Comparison of ENCODE assay signal across 8 cellular contexts in genomic region chr10:110681023-110681681, GRCh38. TPM values are rescaled to one million over a fixed set of nuclear protein-coding genes. Genes with fewer than 3 reads are reported as not detected.
DNase-seq lines count a peak whose midpoint lies in the region; ATAC-seq, FAIRE-seq and TF ChIP-seq lines count a peak whose summit lies in the region.

No MANE protein-coding gene starts in this region.

- no peak overlapping the region for H3K4me3 ChIP-seq in keratinocyte (ENCODE audit: control insufficient read depth in 2 of 3, extremely low read depth in 1 of 3, insufficient read depth in 2 of 3, low read depth in 1 of 3, low read length in 3 of 3)

- H3K36me3 ChIP-seq in keratinocyte (ENCODE audit: control insufficient read depth in 2 of 2, extremely low read depth in 1 of 2, insufficient read depth in 2 of 2, low read length in 2 of 2): no peaks in the 10 kb centered on the region

- no peaks in the 10 kb centered on the region for H4K20me1 ChIP-seq in keratinocyte (ENCODE audit: control insufficient read depth, extremely low read depth, insufficient read depth, low read length)

- no peak overlapping the region for H2AFZ ChIP-seq in keratinocyte (ENCODE audit: control insufficient read depth, low read length)

- no peak for FAIRE-seq in keratinocyte (lab: Jason Lieb, UNC)

- H3K36me3 Mint-ChIP-seq in activated naive CD8-positive, alpha-beta T cell treated with anti-CD3 and anti-CD28 coated beads, Interleukin-2, amount 50 U/mL, for 24 hours (ENCODE audit: low read depth): no peaks in the 10 kb centered on the region
- no peaks in the 10 kb centered on the region for H3K36me3 Mint-ChIP-seq in activated T-helper 1 cell treated with anti-CD3 and anti-CD28 coated beads, Interleukin-12 subunit alpha, Interleukin-12 subunit beta, Interleukin-2, Interleukin-4 antibody, amounts not matched to agents 30 ng/mL and 10 ng/mL and 1 ng/mL, durations not matched to agents 14 hours and 24 hours and 36 hours (ENCODE audit: low read depth)

- DNase-seq in Right ventricle myocardium inferior (ENCODE audit: missing footprints): no peak
- DNase-seq in cardiac septum (ENCODE audit: low spot score): no peak
- peak; percentile 2 for DNase-seq in NCI-H2107 (lab: John Stamatoyannopoulos, UW)
- DNase-seq in activated naive CD8-positive, alpha-beta T cell treated with anti-CD3 and anti-CD28 coated beads, Interleukin-2, amount 50 U/mL, for 24 hours: peak; percentile 51
- no peak for DNase-seq in keratinocyte (ENCODE audit: low read depth, low spot score)
- peak in 1 of 2 donors; percentile 18 for DNase-seq in stimulated activated naive CD8-positive, alpha-beta T cell treated with anti-CD3 and anti-CD28 coated beads, Interleukin-15, amount 100 ng/mL, for 72 hours
- no peak for DNase-seq in activated T-helper 1 cell treated with anti-CD3 and anti-CD28 coated beads, Interleukin-12 subunit alpha, Interleukin-12 subunit beta, Interleukin-2, Interleukin-4 antibody, amounts not matched to agents 30 ng/mL and 10 ng/mL and 1 ng/mL, durations not matched to agents 14 hours and 24 hours and 36 hours (ENCODE audit: low spot score)
- no peak for DNase-seq in epidermal melanocyte (ENCODE audit: insufficient read length, low spot score)

- peaks cover 3% of the 10 kb centered on the region for H3K4me1 Mint-ChIP-seq in activated naive CD8-positive, alpha-beta T cell treated with anti-CD3 and anti-CD28 coated beads, Interleukin-2, amount 50 U/mL, for 24 hours
- H3K4me1 Mint-ChIP-seq in stimulated activated naive CD8-positive, alpha-beta T cell treated with anti-CD3 and anti-CD28 coated beads, Interleukin-15, amount 100 ng/mL, for 72 hours: peaks cover 8% of the 10 kb centered on the region
- H3K4me1 Mint-ChIP-seq in activated T-helper 1 cell treated with anti-CD3 and anti-CD28 coated beads, Interleukin-12 subunit alpha, Interleukin-12 subunit beta, Interleukin-2, Interleukin-4 antibody, amounts not matched to agents 30 ng/mL and 10 ng/mL and 1 ng/mL, durations not matched to agents 14 hours and 24 hours and 36 hours (ENCODE audit: low read depth): peaks cover 6% of the 10 kb centered on the region

- H3K27me3 Mint-ChIP-seq in activated naive CD8-positive, alpha-beta T cell treated with anti-CD3 and anti-CD28 coated beads, Interleukin-2, amount 50 U/mL, for 24 hours: peaks cover 12% of the 10 kb centered on the region
- peaks cover 47% of the 10 kb centered on the region for H3K27me3 Mint-ChIP-seq in stimulated activated naive CD8-positive, alpha-beta T cell treated with anti-CD3 and anti-CD28 coated beads, Interleukin-15, amount 100 ng/mL, for 72 hours
- H3K27me3 Mint-ChIP-seq in activated T-helper 1 cell treated with anti-CD3 and anti-CD28 coated beads, Interleukin-12 subunit alpha, Interleukin-12 subunit beta, Interleukin-2, Interleukin-4 antibody, amounts not matched to agents 30 ng/mL and 10 ng/mL and 1 ng/mL, durations not matched to agents 14 hours and 24 hours and 36 hours (ENCODE audit: insufficient read depth): peaks cover 18% of the 10 kb centered on the region

- TF ChIP-seq CTCF in keratinocyte (optimal IDR thresholded peaks at IDR 0.05 in 1 of 3, IDR thresholded peaks at IDR 0.05 in 1 of 3, conservative IDR thresholded peaks at IDR 0.05 in 1 of 3; ENCODE audit: extremely low read depth in 1 of 3, insufficient read depth in 2 of 3, low read length in 3 of 3): peak; percentile 19 to 73 (median 35)

- dilution Hi-C loops in keratinocyte (cut with MboI; ENCODE audit: extremely low pct_ligation_motif_present, low sequenced_read_pairs): no loop called here

- no peak overlapping the region for H3K9ac ChIP-seq in keratinocyte (ENCODE audit: control insufficient read depth, extremely low read depth, insufficient read depth, low read length)

- H3K9me3 Mint-ChIP-seq in activated naive CD8-positive, alpha-beta T cell treated with anti-CD3 and anti-CD28 coated beads, Interleukin-2, amount 50 U/mL, for 24 hours: no peaks in the 10 kb centered on the region
- H3K9me3 Mint-ChIP-seq in stimulated activated naive CD8-positive, alpha-beta T cell treated with anti-CD3 and anti-CD28 coated beads, Interleukin-15, amount 100 ng/mL, for 72 hours: no peaks in the 10 kb centered on the region
- no peaks in the 10 kb centered on the region for H3K9me3 Mint-ChIP-seq in activated T-helper 1 cell treated with anti-CD3 and anti-CD28 coated beads, Interleukin-12 subunit alpha, Interleukin-12 subunit beta, Interleukin-2, Interleukin-4 antibody, amounts not matched to agents 30 ng/mL and 10 ng/mL and 1 ng/mL, durations not matched to agents 14 hours and 24 hours and 36 hours

- peak; percentile 43 for ATAC-seq in Right ventricle myocardium inferior
- peak; percentile 61 for ATAC-seq in activated naive CD8-positive, alpha-beta T cell treated with anti-CD3 and anti-CD28 coated beads, Interleukin-2, amount 50 U/mL, for 24 hours
- peak; percentile 60 for ATAC-seq in stimulated activated naive CD8-positive, alpha-beta T cell treated with anti-CD3 and anti-CD28 coated beads, Interleukin-15, amount 100 ng/mL, for 72 hours

- intact Hi-C loops in Right ventricle myocardium inferior (cut with DNase I): loop anchor here (2.0 to 10.0 kb wide), 2 partner anchors 64 to 70 kb away; no protein-coding TSS in a partner anchor
- intact Hi-C loops in cardiac septum (cut with DNase I): loop anchor here (5.0 kb wide), 1 partner anchor 69 kb away; no protein-coding TSS in a partner anchor
- intact Hi-C loops in activated T-helper 1 cell treated with anti-CD3 and anti-CD28 coated beads, Interleukin-12 subunit alpha, Interleukin-12 subunit beta, Interleukin-2, Interleukin-4 antibody, amounts not matched to agents 30 ng/mL and 10 ng/mL and 1 ng/mL, durations not matched to agents 14 hours and 24 hours and 36 hours (cut with micrococcal nuclease): loop anchor here (1.0 kb wide), 1 partner anchor 71 kb away; no protein-coding TSS in a partner anchor

- no peaks in the 10 kb centered on the region for H3K4me1 ChIP-seq in keratinocyte (ENCODE audit: control insufficient read depth, extremely low read depth, insufficient read depth, low read length)

- no peak overlapping the region for H3K4me3 Mint-ChIP-seq in activated naive CD8-positive, alpha-beta T cell treated with anti-CD3 and anti-CD28 coated beads, Interleukin-2, amount 50 U/mL, for 24 hours
- no peak overlapping the region for H3K4me3 Mint-ChIP-seq in stimulated activated naive CD8-positive, alpha-beta T cell treated with anti-CD3 and anti-CD28 coated beads, Interleukin-15, amount 100 ng/mL, for 72 hours
- H3K4me3 Mint-ChIP-seq in activated T-helper 1 cell treated with anti-CD3 and anti-CD28 coated beads, Interleukin-12 subunit alpha, Interleukin-12 subunit beta, Interleukin-2, Interleukin-4 antibody, amounts not matched to agents 30 ng/mL and 10 ng/mL and 1 ng/mL, durations not matched to agents 14 hours and 24 hours and 36 hours: no peak overlapping the region

- no peaks in the 10 kb centered on the region for H3K9me1 ChIP-seq in keratinocyte (ENCODE audit: control insufficient read depth, extremely low read depth, insufficient read depth, low read length)

- no peak overlapping the region for H3K27ac ChIP-seq in keratinocyte (ENCODE audit: control insufficient read depth, insufficient read depth, low read length)

- no peak overlapping the region for H3K4me2 ChIP-seq in keratinocyte (ENCODE audit: control insufficient read depth, extremely low read depth, insufficient read depth, low read depth, low read length)

- H3K9me3 ChIP-seq in keratinocyte (ENCODE audit: control insufficient read depth, low read depth, low read length): no peaks in the 10 kb centered on the region

- no peaks in the 10 kb centered on the region for H3K79me2 ChIP-seq in keratinocyte (ENCODE audit: control insufficient read depth, insufficient read depth, low read length)

- no peak overlapping the region for H3K27ac Mint-ChIP-seq in activated naive CD8-positive, alpha-beta T cell treated with anti-CD3 and anti-CD28 coated beads, Interleukin-2, amount 50 U/mL, for 24 hours
- no peak overlapping the region for H3K27ac Mint-ChIP-seq in stimulated activated naive CD8-positive, alpha-beta T cell treated with anti-CD3 and anti-CD28 coated beads, Interleukin-15, amount 100 ng/mL, for 72 hours
- H3K27ac Mint-ChIP-seq in activated T-helper 1 cell treated with anti-CD3 and anti-CD28 coated beads, Interleukin-12 subunit alpha, Interleukin-12 subunit beta, Interleukin-2, Interleukin-4 antibody, amounts not matched to agents 30 ng/mL and 10 ng/mL and 1 ng/mL, durations not matched to agents 14 hours and 24 hours and 36 hours: no peak overlapping the region

- H3K27me3 ChIP-seq in keratinocyte (ENCODE audit: control insufficient read depth, extremely low read depth, insufficient read depth, low read length): no peaks in the 10 kb centered on the region

RNA-seq across cellular contexts. Expression of gene RBM20, which starts 37.0 kb away (rescaled TPM):
- total RNA-seq in Right ventricle myocardium inferior (103 TPM), cardiac septum (105 TPM)
- polyA plus RNA-seq in keratinocyte: 0.01 to 0.04 TPM (median 0.01 TPM) in 3 replicates
- polyA plus RNA-seq in keratinocyte (2011; ENCODE audit: low read depth): not detected
- 0.01 TPM in 1 of 2 replicates, not detected in the other for polyA plus RNA-seq in keratinocyte (2011; cell fraction: cytosol; rRNA removed)
- polyA plus RNA-seq in keratinocyte (2011; cell fraction: nucleus; rRNA removed): 0.08 and 0.15 TPM in 2 replicates
- 0.02 TPM in 1 of 2 replicates, not detected in the other for polyA plus RNA-seq in keratinocyte (2012; ENCODE audit: low replicate concordance)
- polyA minus RNA-seq in keratinocyte: not detected in 3 replicates
- polyA minus RNA-seq in keratinocyte (2011; cell fraction: cytosol; rRNA and poly(A)+ RNA removed): not detected
- polyA minus RNA-seq in keratinocyte (2011; cell fraction: nucleus; rRNA and poly(A)+ RNA removed): not detected in 2 replicates
- not detected in 2 replicates for total RNA-seq in activated T-helper 1 cell treated with anti-CD3 and anti-CD28 coated beads, Interleukin-12 subunit alpha, Interleukin-12 subunit beta, Interleukin-2, Interleukin-4 antibody, amounts not matched to agents 30 ng/mL and 10 ng/mL and 1 ng/mL, durations not matched to agents 14 hours and 24 hours and 36 hours

Comparison
In these comparisons a context has a peak if more than half of its experiments do, and no peak if none do; other contexts are left out.
1. DNase-seq: peak in NCI-H2107 (single experiment) and activated naive CD8-positive, alpha-beta T cell treated with anti-CD3 and anti-CD28 coated beads, Interleukin-2, amount 50 U/mL, for 24 hours (single experiment); none in Right ventricle myocardium inferior (single experiment), cardiac septum (single experiment), keratinocyte (single experiment), activated T-helper 1 cell treated with anti-CD3 and anti-CD28 coated beads, Interleukin-12 subunit alpha, Interleukin-12 subunit beta, Interleukin-2, Interleukin-4 antibody, amounts not matched to agents 30 ng/mL and 10 ng/mL and 1 ng/mL, durations not matched to agents 14 hours and 24 hours and 36 hours (single experiment) and epidermal melanocyte (single experiment).
2. RNA of gene RBM20, which starts 37.0 kb away (total RNA-seq): 105 TPM in cardiac septum (single experiment) and 103 TPM in Right ventricle myocardium inferior (single experiment); not detected in activated T-helper 1 cell treated with anti-CD3 and anti-CD28 coated beads, Interleukin-12 subunit alpha, Interleukin-12 subunit beta, Interleukin-2, Interleukin-4 antibody, amounts not matched to agents 30 ng/mL and 10 ng/mL and 1 ng/mL, durations not matched to agents 14 hours and 24 hours and 36 hours; every median in the first group is over 10 times any median in the second.
3. Peak in every context shown above with its lines, with median percentiles within 50 percentile points of each other: ATAC-seq.